8 cellular contexts compared by ENCODE assay signal in genomic region chr21:45550552-45551210, GRCh38.
DNase-seq lines count a peak whose midpoint lies in the region; ATAC-seq lines count a peak whose summit lies in the region.

No MANE protein-coding gene starts in this region.

- peak; percentile 13 for DNase-seq in EH (ENCODE audit: low read depth)
- DNase-seq in activated CD8-positive, alpha-beta memory T cell treated with anti-CD3 and anti-CD28 coated beads, Interleukin-2, amount 50 U/mL, for 48 hours, result peak; percentile 82
- DNase-seq in medulla oblongata (ENCODE audit: extremely low spot score), result peak; percentile 73
- DNase-seq in ecto neural progenitor cell (ENCODE audit: low spot score), result no peak
- DNase-seq in NCI-H524 (lab: John Stamatoyannopoulos, UW), result no peak

- ATAC-seq in HG03108 (IDR thresholded peaks at IDR 0.05; ENCODE audit: unreplicated experiment), result peak; percentile 40
- ATAC-seq in HG03439 (IDR thresholded peaks at IDR 0.05; ENCODE audit: unreplicated experiment), result no peak
- no peak for ATAC-seq in GM19452 (IDR thresholded peaks at IDR 0.05; ENCODE audit: unreplicated experiment)

Comparison
In these comparisons a context has a peak if more than half of its experiments do, and no peak if none do; other contexts are left out.
1. DNase-seq: peak in EH (single experiment), activated CD8-positive, alpha-beta memory T cell treated with anti-CD3 and anti-CD28 coated beads, Interleukin-2, amount 50 U/mL, for 48 hours (single experiment) and medulla oblongata (single experiment); none in ecto neural progenitor cell (single experiment) and NCI-H524 (0 of 2).